19 cellular contexts compared by ENCODE assay signal in the genomic region with DNA sequence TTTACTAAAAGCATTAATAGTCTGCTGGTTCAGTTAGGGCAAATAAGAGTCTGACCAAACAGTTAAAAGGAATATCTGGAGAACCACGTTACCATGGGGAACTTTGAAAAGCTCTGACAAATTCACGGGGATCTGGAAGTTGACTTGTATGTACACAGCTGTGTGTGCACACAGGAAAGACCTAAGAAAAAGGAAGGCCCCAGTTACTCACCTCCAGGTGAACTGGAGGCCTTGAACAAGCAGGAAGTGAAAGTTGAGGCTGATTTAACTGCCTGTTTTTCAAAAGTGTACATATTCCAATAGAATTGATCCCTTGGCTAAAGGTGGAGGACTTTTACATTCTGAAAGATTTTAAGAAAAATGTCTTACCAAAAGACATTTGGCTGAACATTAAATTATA.
DNase-seq lines count a peak whose midpoint lies in the region; ATAC-seq and TF ChIP-seq lines count a peak whose summit lies in the region.
"Had no signal": no experiment of that assay in that cellular context is flagged by ENCODE, and none has a peak within 500 bp of the region (broad histone marks: within the 10 kb centered on the region; RNA-seq: fewer than 3 reads in every experiment).

No MANE protein-coding gene starts in this region.

- no peaks in the 10 kb centered on the region for H3K36me3 ChIP-seq in BLaER1
- no peaks in the 10 kb centered on the region for H3K36me3 ChIP-seq in MM.1S (replicated peaks; ENCODE audit: insufficient read depth, low read length)
- H3K36me3 ChIP-seq in SU-DHL-6 (ENCODE audit: low read length) = no peaks in the 10 kb centered on the region
- H3K36me3 ChIP-seq: gastrocnemius medialis, upper lobe of right lung had no signal

- H3K9me2 ChIP-seq in MM.1S (replicated peaks; ENCODE audit: insufficient read depth, low read length) (no peaks in the 10 kb centered on the region), SU-DHL-6 (replicated peaks; ENCODE audit: insufficient read depth, low read length) (no peaks in the 10 kb centered on the region)

- H3K79me2 ChIP-seq in MM.1S (ENCODE audit: low read length) (no peaks in the 10 kb centered on the region), SU-DHL-6 (ENCODE audit: insufficient read depth, low read length) (no peaks in the 10 kb centered on the region)

- intact Hi-C loops in left colon (cut with DNase I, micrococcal nuclease) = no loop called here

- H3K27me3 ChIP-seq in BLaER1 (no peaks in the 10 kb centered on the region), MM.1S (replicated peaks; ENCODE audit: insufficient read depth, low read length) (no peaks in the 10 kb centered on the region), SU-DHL-6 (ENCODE audit: low read length) (no peaks in the 10 kb centered on the region)
- H3K27me3 ChIP-seq: gastrocnemius medialis, upper lobe of right lung had no signal

- peak; percentile 53 for DNase-seq in MM.1S
- no peak for DNase-seq in left colon
- no peak for DNase-seq in substantia nigra (lab: John Stamatoyannopoulos, UW)
- no peak for DNase-seq in erythroblast (lab: John Stamatoyannopoulos, UW)
- DNase-seq: activated CD4-positive, alpha-beta T cell treated with anti-CD3 and anti-CD28 coated beads for 4 hours; activated naive CD8-positive, alpha-beta T cell treated with anti-CD3 and anti-CD28 coated beads, Interleukin-2, amount 10 ng/mL, durations not matched to agents 7 days and 5 days; caudate nucleus; gastrocnemius medialis; immature natural killer cell; NCI-H1105 treated with DMSO at 0.1 percent for 48 hours; NCI-H446; nucleus accumbens; T-helper 2 cell; upper lobe of right lung had no signal

- no peaks in the 10 kb centered on the region for H3F3A ChIP-seq in MM.1S (ENCODE audit: insufficient read depth, low read length)
- H3F3A ChIP-seq in SU-DHL-6 (ENCODE audit: insufficient read depth) = no peaks in the 10 kb centered on the region

- ATAC-seq in HG02588 (IDR thresholded peaks at IDR 0.05; ENCODE audit: unreplicated experiment) = peak; percentile 71
- ATAC-seq in left colon = no peak
- ATAC-seq in HG03521 (IDR thresholded peaks at IDR 0.05; ENCODE audit: unreplicated experiment) = no peak
- ATAC-seq: gastrocnemius medialis; stimulated activated memory B cell treated with anti-CD40 and anti-IgM and Interleukin-4, amounts not matched to agents 10 μg/mL and 1 μg/mL and 100 μg/mL, for 72 hours; upper lobe of right lung had no signal

- H4K20me1 ChIP-seq in BLaER1 (no peaks in the 10 kb centered on the region), MM.1S (ENCODE audit: insufficient read depth, low read length) (no peaks in the 10 kb centered on the region), SU-DHL-6 (ENCODE audit: low read depth, low read length) (no peaks in the 10 kb centered on the region)

- no peak overlapping the region for H3K9ac ChIP-seq in BLaER1
- H3K9ac ChIP-seq in MM.1S (ENCODE audit: low read length) = no peak overlapping the region
- no peak overlapping the region for H3K9ac ChIP-seq in SU-DHL-6 (ENCODE audit: low read length)

- H3K4me2 ChIP-seq in BLaER1 (0 out of 2 replicates have a peak overlapping the region, but pooled peaks have one; percentile 14), MM.1S (ENCODE audit: low read depth, low read length) (no peak overlapping the region), SU-DHL-6 (ENCODE audit: low read depth, low read length, poor library complexity, severe bottlenecking) (no peak overlapping the region)

- no peak for TF ChIP-seq POLR2A in erythroblast (IDR thresholded peaks at IDR 0.05; ENCODE audit: low read length)

- H3K27ac ChIP-seq in BLaER1 (no peak overlapping the region), MM.1S (ENCODE audit: low read length) (no peak overlapping the region), SU-DHL-6 (ENCODE audit: low read depth, low read length) (no peak overlapping the region), substantia nigra (ENCODE audit: low read depth, low read length, poor library complexity, severe bottlenecking) (no peak overlapping the region)
- H3K27ac ChIP-seq: gastrocnemius medialis, upper lobe of right lung had no signal

- H3K9me3 ChIP-seq in BLaER1 (peaks cover 9% of the 10 kb centered on the region), MM.1S (replicated peaks; ENCODE audit: insufficient read depth, low read length) (no peaks in the 10 kb centered on the region), SU-DHL-6 (ENCODE audit: insufficient read depth, low read length) (no peaks in the 10 kb centered on the region)
- H3K9me3 ChIP-seq: gastrocnemius medialis, upper lobe of right lung had no signal

- H2AFZ ChIP-seq in MM.1S (ENCODE audit: low read length) (no peak overlapping the region), SU-DHL-6 (ENCODE audit: low read depth, low read length, severe bottlenecking) (peak overlapping the region; percentile 25)

- H3K4me3 ChIP-seq in BLaER1 (no peak overlapping the region), MM.1S (ENCODE audit: low read length) (no peak overlapping the region), SU-DHL-6 (ENCODE audit: insufficient read depth, low read length, poor library complexity, severe bottlenecking) (no peak overlapping the region)
- H3K4me3 ChIP-seq: gastrocnemius medialis, upper lobe of right lung had no signal

- TF ChIP-seq CTCF in MM.1S (IDR thresholded peaks at IDR 0.05; ENCODE audit: low read length) (no peak), SU-DHL-6 (IDR thresholded peaks at IDR 0.05; ENCODE audit: insufficient read depth, low read length, poor library complexity, severe bottlenecking) (no peak)

- peaks cover 6% of the 10 kb centered on the region; the same call in 1 of the 2 replicates for H3K4me1 ChIP-seq in BLaER1
- H3K4me1 ChIP-seq in MM.1S (ENCODE audit: low read length) = no peaks in the 10 kb centered on the region
- H3K4me1 ChIP-seq: gastrocnemius medialis, upper lobe of right lung had no signal
